ENCODE assay signal across 8 cellular contexts in genomic region chr20:17570347-17571152, GRCh38. TPM values are rescaled to one million over a fixed set of nuclear protein-coding genes. Genes with fewer than 3 reads are reported as not detected.
DNase-seq lines count a peak whose midpoint lies in the region; ATAC-seq and TF ChIP-seq lines count a peak whose summit lies in the region.

No MANE protein-coding gene starts in this region.

- H3K9me3 Mint-ChIP-seq in brain = peaks cover 0 to 3% (median 0%) of the 10 kb centered on the region in 5 experiments

- H3K27me3 ChIP-seq in RWPE2 (ENCODE audit: insufficient read depth, poor library complexity, severe bottlenecking) (no peaks in the 10 kb centered on the region), rectal smooth muscle tissue (ENCODE audit: control insufficient read depth, insufficient read depth, low read length) (no peaks in the 10 kb centered on the region)

- peak overlapping the region; percentile 94 for H3K27ac ChIP-seq in RWPE2 (ENCODE audit: poor library complexity, severe bottlenecking)
- H3K27ac ChIP-seq in rectal smooth muscle tissue (ENCODE audit: low read depth, low read length) = peak overlapping the region; percentile 100

- H3K27me3 Mint-ChIP-seq in brain = peaks cover 18% of the 10 kb centered on the region

- H3K36me3 ChIP-seq in RWPE2 (ENCODE audit: low read depth) (peaks cover 35% of the 10 kb centered on the region), rectal smooth muscle tissue (ENCODE audit: control insufficient read depth, insufficient read depth, low read length) (no peaks in the 10 kb centered on the region)

- H3K9ac ChIP-seq in rectal smooth muscle tissue (ENCODE audit: low read length) = peak overlapping the region; percentile 92

- H3K4me1 ChIP-seq in RWPE2 (ENCODE audit: insufficient read depth, poor library complexity, severe bottlenecking) (peaks cover 24% of the 10 kb centered on the region), rectal smooth muscle tissue (ENCODE audit: control insufficient read depth, insufficient read depth, low read length) (peaks cover 17% of the 10 kb centered on the region)

- peaks cover 14% of the 10 kb centered on the region for H3K36me3 Mint-ChIP-seq in brain

- H3K4me3 ChIP-seq in RWPE2 (ENCODE audit: severe bottlenecking) (peak overlapping the region; percentile 89), iPS-11a (ENCODE audit: low read depth, low read length) (peak overlapping the region; percentile 77), rectal smooth muscle tissue (ENCODE audit: low read length) (peak overlapping the region; percentile 84)

- ATAC-seq in GM21423 (IDR thresholded peaks at IDR 0.05; ENCODE audit: unreplicated experiment) = peak; percentile 33
- peak; percentile 12 for ATAC-seq in RWPE2 (ENCODE audit: low read depth)

- peak overlapping the region; percentile 91 to 97 (median 96) for H3K27ac Mint-ChIP-seq in brain

- DNase-seq in Daoy (ENCODE audit: low read depth) (peak; percentile 51), HT1080 (ENCODE audit: low read depth) (peak; percentile 53), RWPE2 (ENCODE audit: low spot score) (no peak), GOT3 (lab: John Stamatoyannopoulos, UW) (no peak)

- TF ChIP-seq CTCF in RWPE2 (IDR thresholded peaks at IDR 0.05; ENCODE audit: poor library complexity, severe bottlenecking) (peak; percentile 27), brain (conservative IDR thresholded peaks at IDR 0.05) (peak in 1 of 2 experiments; percentile 29)

- peak overlapping the region; percentile 92 to 99 (median 95) for H3K4me3 Mint-ChIP-seq in brain

- H3K9me3 ChIP-seq in RWPE2 (ENCODE audit: severe bottlenecking) = no peaks in the 10 kb centered on the region

- peaks cover 51% of the 10 kb centered on the region for H3K4me1 Mint-ChIP-seq in brain

RNA-seq across cellular contexts. Expression of gene DSTN, which starts 0.7 kb away (rescaled TPM):
- total RNA-seq in Daoy (2014; rRNA removed; shearing (Covaris generic)) = 222 and 242 TPM in 2 replicates
- 168 and 239 TPM in 2 replicates for total RNA-seq in HT1080 (2014; rRNA removed; shearing (Covaris generic))
- 335 and 404 TPM in 2 replicates for polyA plus RNA-seq in HT1080 (2015; cell fraction: cytosol; rRNA removed)
- 115 and 133 TPM in 2 replicates for polyA plus RNA-seq in HT1080 (2015; cell fraction: nucleus; rRNA removed)
- polyA plus RNA-seq in brain (ENCODE audit: insufficient read depth, low read depth, low replicate concordance) = 235 TPM

RNA-seq across cellular contexts. Expression of gene BFSP1, which starts 39.4 kb away (rescaled TPM):
- total RNA-seq in Daoy (2014; rRNA removed; shearing (Covaris generic)) = 0.42 and 4.2 TPM in 2 replicates
- total RNA-seq in HT1080 (2014; rRNA removed; shearing (Covaris generic)) = 0.98 and 1.7 TPM in 2 replicates
- 2.2 and 2.4 TPM in 2 replicates for polyA plus RNA-seq in HT1080 (2015; cell fraction: cytosol; rRNA removed)
- 0.50 and 0.87 TPM in 2 replicates for polyA plus RNA-seq in HT1080 (2015; cell fraction: nucleus; rRNA removed)
- polyA plus RNA-seq in brain (ENCODE audit: insufficient read depth, low read depth, low replicate concordance) = 3.6 TPM

Comparison
In these comparisons a context has a peak if more than half of its experiments do, and no peak if none do; other contexts are left out.
1. DNase-seq: peak in Daoy (single experiment) and HT1080 (single experiment); none in RWPE2 (single experiment) and GOT3 (single experiment).
2. Peak in every context shown above with its lines, with median percentiles within 50 percentile points of each other: H3K4me3 ChIP-seq.